10 cellular contexts compared by ENCODE assay signal in the genomic region with DNA sequence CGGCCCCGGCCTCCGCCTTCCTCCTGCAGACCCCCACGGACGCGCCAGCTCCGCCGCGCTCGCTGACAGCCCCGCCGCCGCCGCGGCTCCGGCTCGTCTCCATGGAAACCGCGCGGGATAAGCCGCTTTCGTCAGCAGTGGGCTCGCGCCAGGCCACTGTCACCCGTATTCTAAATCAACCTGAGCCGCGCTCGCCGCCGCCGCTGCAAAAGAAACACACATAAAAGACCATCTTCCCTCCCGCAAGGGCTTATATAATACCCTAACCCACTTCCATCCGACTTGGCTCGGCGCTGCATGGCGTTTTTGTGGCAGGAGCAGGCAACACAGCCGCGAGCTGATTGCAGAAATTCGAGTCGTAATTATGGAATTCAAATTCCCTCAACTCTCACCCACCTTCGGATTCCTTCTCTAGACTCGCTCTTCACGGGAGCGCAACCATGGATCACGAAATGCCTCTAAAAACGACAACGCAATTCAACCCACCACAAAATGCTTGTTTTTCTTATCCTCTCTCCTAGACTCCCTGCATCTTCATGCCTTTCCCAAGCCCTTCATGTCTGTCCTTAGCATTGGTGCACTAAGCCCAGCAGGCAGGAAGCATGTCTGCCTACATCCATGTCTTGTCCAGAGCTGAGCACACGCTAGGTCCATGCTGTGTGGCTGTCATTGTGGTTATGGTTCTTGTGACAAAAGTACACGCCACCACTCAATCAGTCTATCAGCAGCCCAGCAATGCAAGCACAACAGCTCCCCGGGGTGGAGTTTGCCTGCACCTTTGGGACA. TPM values are rescaled to one million over a fixed set of nuclear protein-coding genes. Genes with fewer than 3 reads are reported as not detected.
DNase-seq lines count a peak whose midpoint lies in the region; ATAC-seq, FAIRE-seq and TF ChIP-seq lines count a peak whose summit lies in the region.
"Had no signal": no experiment of that assay in that cellular context is flagged by ENCODE, and none has a peak within 500 bp of the region (broad histone marks: within the 10 kb centered on the region; RNA-seq: fewer than 3 reads in every experiment).

AMER2 (minus strand) TSS at position 772 of the 786 bp plus-strand sequence; CDS start at position 103, 669 bp downstream.

- H3K4me3 Mint-ChIP-seq in activated CD4-positive, alpha-beta T cell treated with anti-CD3 and anti-CD28 coated beads, Interleukin-2, amount 10 ng/mL, durations not matched to agents 24 days and 14 days, result peak within 1 kb of the TSS; percentile 59
- H3K4me3 Mint-ChIP-seq in neural crest cell, result peak within 1 kb of the TSS; percentile 83

- no peaks in the 10 kb centered on the region for H3K36me3 ChIP-seq in NT2/D1 (ENCODE audit: insufficient read depth, insufficient read length, low read length)
- H3K36me3 ChIP-seq in endothelial cell of umbilical vein (ENCODE audit: control insufficient read depth in 2 of 2, extremely low read depth in 1 of 2, insufficient read depth in 2 of 2, low read length in 2 of 2), result no peaks in the 10 kb centered on the region

- H3K4me3 ChIP-seq in NT2/D1 (ENCODE audit: insufficient read length, low read depth), result peak within 1 kb of the TSS; percentile 40
- H3K4me3 ChIP-seq in endothelial cell of umbilical vein (replicated peaks in 1 of 3; ENCODE audit: insufficient read depth in 1 of 3, low read depth in 1 of 3, low read length in 3 of 3), result peak within 1 kb of the TSS; percentile 5 to 21 (median 7)

- no peaks in the 10 kb centered on the region for H3K9me3 Mint-ChIP-seq in activated CD4-positive, alpha-beta T cell treated with anti-CD3 and anti-CD28 coated beads, Interleukin-2, amount 10 ng/mL, durations not matched to agents 24 days and 14 days
- H3K9me3 Mint-ChIP-seq in neural crest cell, result no peaks in the 10 kb centered on the region

- H3K4me2 ChIP-seq in endothelial cell of umbilical vein (ENCODE audit: insufficient read depth, low read length), result peak within 1 kb of the TSS; percentile 46

- no peak for TF ChIP-seq CTCF in endothelial cell of umbilical vein (IDR thresholded peaks at IDR 0.05; ENCODE audit: extremely low read depth in 1 of 2, insufficient read depth in 1 of 2, low read depth in 1 of 2, low read length in 2 of 2)
- peak; percentile 18 for TF ChIP-seq CTCF in neural crest cell (conservative IDR thresholded peaks at IDR 0.05)

- no peaks in the 10 kb centered on the region for H3K79me2 ChIP-seq in endothelial cell of umbilical vein (ENCODE audit: control insufficient read depth, insufficient read depth, low read length)

- peak within 1 kb of the TSS; percentile 64 for H3K9ac ChIP-seq in NT2/D1 (ENCODE audit: insufficient read length, low read depth)
- H3K9ac ChIP-seq in endothelial cell of umbilical vein (replicated peaks; ENCODE audit: extremely low read depth, insufficient read depth, low read length), result no peak within 1 kb of the TSS

- H3K27me3 Mint-ChIP-seq in activated CD4-positive, alpha-beta T cell treated with anti-CD3 and anti-CD28 coated beads, Interleukin-2, amount 10 ng/mL, durations not matched to agents 24 days and 14 days, result peaks cover 65% of the 10 kb centered on the region
- peaks cover 78% of the 10 kb centered on the region for H3K27me3 Mint-ChIP-seq in neural crest cell (ENCODE audit: low read depth)

- no peak for ATAC-seq in HG02623 (IDR thresholded peaks at IDR 0.05; ENCODE audit: unreplicated experiment)

- H4K20me1 ChIP-seq in endothelial cell of umbilical vein (replicated peaks; ENCODE audit: control insufficient read depth, extremely low read depth, insufficient read depth, low read length), result no peaks in the 10 kb centered on the region

- H3K4me1 ChIP-seq in NT2/D1 (ENCODE audit: insufficient read depth, insufficient read length), result peaks cover 3% of the 10 kb centered on the region
- no peaks in the 10 kb centered on the region for H3K4me1 ChIP-seq in endothelial cell of umbilical vein (ENCODE audit: control insufficient read depth, extremely low read depth, insufficient read depth, low read length)

- peaks cover 9% of the 10 kb centered on the region for H3K4me1 Mint-ChIP-seq in activated CD4-positive, alpha-beta T cell treated with anti-CD3 and anti-CD28 coated beads, Interleukin-2, amount 10 ng/mL, durations not matched to agents 24 days and 14 days
- H3K4me1 Mint-ChIP-seq in neural crest cell, result peaks cover 31% of the 10 kb centered on the region

- no peak for FAIRE-seq in endothelial cell of umbilical vein (lab: Jason Lieb, UNC)
- FAIRE-seq: G401.6 had no signal

- no peak for TF ChIP-seq POLR2A in endothelial cell of umbilical vein (IDR thresholded peaks at IDR 0.05; ENCODE audit: low read depth, low read length)

- no peak within 1 kb of the TSS for H3K27ac ChIP-seq in endothelial cell of umbilical vein (ENCODE audit: insufficient read depth, low read depth, low read length)

- BruUV-seq in endothelial cell of umbilical vein (replicated peaks; lab: Mats Ljungman, UMichigan), result no TSS peak

- H2AFZ ChIP-seq in endothelial cell of umbilical vein (ENCODE audit: low read depth, low read length), result peak within 1 kb of the TSS; percentile 47

- POLR2A ChIA-PET in endothelial cell of umbilical vein (lab: Charles Lee), result no interaction called here

- no peaks in the 10 kb centered on the region for H3K9me3 ChIP-seq in NT2/D1 (ENCODE audit: insufficient read depth, low read length)
- H3K9me3 ChIP-seq in endothelial cell of umbilical vein (replicated peaks; ENCODE audit: control insufficient read depth, insufficient read depth, low read length), result no peaks in the 10 kb centered on the region

- intact Hi-C loops in activated CD4-positive, alpha-beta T cell treated with anti-CD3 and anti-CD28 coated beads, Interleukin-2, amount 10 ng/mL, durations not matched to agents 24 days and 14 days (cut with micrococcal nuclease), result no loop called here
- intact Hi-C loops in endothelial cell of umbilical vein (cut with micrococcal nuclease), result no loop called here

- H3K27me3 ChIP-seq in NT2/D1 (ENCODE audit: insufficient read depth, insufficient read length), result peaks cover 38% of the 10 kb centered on the region
- peaks cover 32 to 65% of the 10 kb centered on the region in 2 experiments for H3K27me3 ChIP-seq in endothelial cell of umbilical vein (ENCODE audit: control insufficient read depth in 2 of 2, insufficient read depth in 2 of 2, low read length in 2 of 2)

- no peaks in the 10 kb centered on the region for H3K9me1 ChIP-seq in endothelial cell of umbilical vein (replicated peaks; ENCODE audit: control insufficient read depth, extremely low read depth, insufficient read depth, low read length)

- dilution Hi-C loops in endothelial cell of umbilical vein (cut with MboI; ENCODE audit: extremely low pct_ligation_motif_present, low sequenced_read_pairs), result no loop called here

- CTCF ChIA-PET in endothelial cell of umbilical vein (lab: Charles Lee), result no interaction called here

- H3K36me3 Mint-ChIP-seq in activated CD4-positive, alpha-beta T cell treated with anti-CD3 and anti-CD28 coated beads, Interleukin-2, amount 10 ng/mL, durations not matched to agents 24 days and 14 days (ENCODE audit: low read depth), result no peaks in the 10 kb centered on the region
- peaks cover 5% of the 10 kb centered on the region for H3K36me3 Mint-ChIP-seq in neural crest cell (ENCODE audit: low read depth)

- H3K27ac Mint-ChIP-seq in activated CD4-positive, alpha-beta T cell treated with anti-CD3 and anti-CD28 coated beads, Interleukin-2, amount 10 ng/mL, durations not matched to agents 24 days and 14 days, result no peak within 1 kb of the TSS
- peak within 1 kb of the TSS; percentile 38 for H3K27ac Mint-ChIP-seq in neural crest cell (ENCODE audit: unreplicated experiment)

- peak; percentile 62 for DNase-seq in activated CD4-positive, alpha-beta T cell treated with anti-CD3 and anti-CD28 coated beads, Interleukin-2, amount 10 ng/mL, durations not matched to agents 24 days and 14 days
- no peak for DNase-seq in activated CD4-positive, alpha-beta T cell treated with anti-CD3 and anti-CD28 coated beads for 4 hours
- DNase-seq in NT2/D1 (ENCODE audit: low read depth, low spot score) (no peak), endothelial cell of umbilical vein (ENCODE audit: low read depth, low spot score) (peak; percentile 21), neural crest cell (ENCODE audit: low read depth, low spot score) (peak; percentile 55), KBM-7 (no peak), SIG-M5 treated with dmso at 0.1 percent for 504 hours (lab: John Stamatoyannopoulos, UW; ENCODE audit: unreplicated experiment) (no peak)

- in situ Hi-C loops in KBM-7 (cut with MboI; ENCODE audit: low pct_unique_long_range_greater_than_20kb, low sequenced_read_pairs), result no loop called here

TF ChIP-seq in endothelial cell of umbilical vein, 7 proteins besides CTCF, POLR2A, EP300 and RAD21:
- TF ChIP-seq FOS (IDR thresholded peaks at IDR 0.05; ENCODE audit: borderline replicate concordance, insufficient read depth, low read length) (no peak), EZH2 (IDR thresholded peaks at IDR 0.05; ENCODE audit: borderline replicate concordance, low read depth, low read length, severe bottlenecking) (peak; percentile 88)
TF ChIP-seq in endothelial cell of umbilical vein: peak in this region for 1.

RNA-seq across cellular contexts. Expression of gene AMER2, which starts in this region (rescaled TPM):
- total RNA-seq in activated CD4-positive, alpha-beta T cell treated with anti-CD3 and anti-CD28 coated beads, Interleukin-2, amount 10 ng/mL, durations not matched to agents 24 days and 14 days, result not detected in 2 replicates
- total RNA-seq in endothelial cell of umbilical vein, result not detected in 2 replicates
- not detected in 2 replicates for polyA plus RNA-seq in endothelial cell of umbilical vein
- not detected in 2 replicates for polyA plus RNA-seq in endothelial cell of umbilical vein (2011; cell fraction: cytosol; rRNA removed)
- not detected in 2 replicates for polyA plus RNA-seq in endothelial cell of umbilical vein (2011; cell fraction: nucleus; rRNA removed)
- polyA plus RNA-seq in endothelial cell of umbilical vein (2012), result not detected in 2 replicates
- polyA minus RNA-seq in endothelial cell of umbilical vein, result not detected in 2 replicates
- polyA minus RNA-seq in endothelial cell of umbilical vein (2011; cell fraction: cytosol; rRNA and poly(A)+ RNA removed), result not detected
- polyA minus RNA-seq in endothelial cell of umbilical vein (2011; cell fraction: nucleus; rRNA and poly(A)+ RNA removed), result not detected in 2 replicates
- total RNA-seq in neural crest cell, result 3.9 and 4.1 TPM in 2 replicates
- total RNA-seq: activated CD8-positive, alpha-beta memory T cell treated with anti-CD3 and anti-CD28 coated beads for 36 hours had no signal

Comparison
In these comparisons a context has a peak if more than half of its experiments do, and no peak if none do; other contexts are left out.
1. Peak in DNase-seq in activated CD4-positive, alpha-beta T cell treated with anti-CD3 and anti-CD28 coated beads, Interleukin-2, amount 10 ng/mL, durations not matched to agents 24 days and 14 days; RNA of the gene not detected or under 1 TPM.
2. Peak in DNase-seq, H3K4me3 ChIP-seq and H3K4me2 ChIP-seq in endothelial cell of umbilical vein; RNA of the gene not detected or under 1 TPM.